10 cellular contexts compared by ENCODE assay signal in the genomic region with DNA sequence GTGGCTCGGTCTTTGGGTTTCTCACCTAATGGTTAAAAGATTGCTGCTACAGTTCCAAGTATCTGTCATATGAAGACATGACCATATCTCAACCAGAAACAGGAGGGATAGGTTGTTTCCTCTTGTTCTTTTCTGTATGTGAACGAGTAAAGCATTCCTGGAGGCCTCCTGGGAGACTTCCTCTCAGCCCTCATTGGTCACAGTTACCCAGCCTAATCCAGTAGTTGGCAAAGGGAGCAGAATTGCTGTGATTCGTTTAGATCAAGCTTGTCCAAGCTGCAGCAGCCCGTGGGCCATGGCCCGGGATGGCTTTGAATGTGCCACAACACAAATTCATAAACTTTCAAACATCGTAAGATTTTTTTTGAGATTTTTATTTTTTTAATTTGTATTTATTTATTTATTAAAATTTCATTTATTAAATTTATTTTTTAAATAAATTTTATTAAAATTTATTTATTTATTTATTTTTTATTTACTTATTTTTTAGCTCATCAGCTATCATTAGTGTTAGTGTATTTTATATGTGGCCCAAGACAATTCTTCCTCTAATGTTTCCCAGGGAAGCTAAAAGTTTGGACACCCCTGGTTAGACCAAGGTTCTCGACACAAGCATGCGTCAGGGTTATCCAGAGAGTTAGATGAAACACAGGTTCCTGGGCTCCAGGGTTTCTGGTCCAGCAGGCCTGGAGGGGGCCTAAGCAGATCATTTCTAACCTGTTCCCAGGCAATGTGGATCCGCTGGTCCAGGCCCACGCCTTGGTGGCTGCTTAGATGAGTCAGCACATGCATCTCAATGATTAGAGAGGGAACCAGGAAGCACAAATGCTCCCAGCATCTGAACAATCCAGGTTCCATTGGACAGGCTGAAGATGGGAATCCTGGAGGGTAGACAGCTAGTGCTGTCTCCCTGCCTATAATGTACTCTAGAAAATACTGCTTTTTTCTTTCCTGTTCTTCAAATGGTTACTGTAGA. TPM values are rescaled to one million over a fixed set of nuclear protein-coding genes. Genes with fewer than 3 reads are reported as not detected.
A peak's percentile ranks its signal among the peaks of the same experiment; 100 is the strongest.
DNase-seq lines count a peak whose midpoint lies in the region; ATAC-seq and TF ChIP-seq lines count a peak whose summit lies in the region.
"Had no signal": no experiment of that assay in that cellular context is flagged by ENCODE, and none has a peak within 500 bp of the region (broad histone marks: within the 10 kb centered on the region; RNA-seq: fewer than 3 reads in every experiment).

No MANE protein-coding gene starts in this region.

- H4K20me1 ChIP-seq in IMR-90 (ENCODE audit: insufficient read depth, low read length), result no peaks in the 10 kb centered on the region

- H4K91ac ChIP-seq in IMR-90 (ENCODE audit: insufficient read depth, low read depth, low read length), result no peak overlapping the region

- no peak for TF ChIP-seq CTCF in Calu3 (IDR thresholded peaks at IDR 0.05; ENCODE audit: unreplicated experiment)
- no peak for TF ChIP-seq CTCF in IMR-90 (conservative IDR thresholded peaks at IDR 0.05; ENCODE audit: low read depth, low read length)

- in situ Hi-C loops in IMR-90 (cut with MboI; ENCODE audit: low sequenced_read_pairs), result no loop called here

- H3K56ac ChIP-seq in IMR-90 (ENCODE audit: extremely low read depth, insufficient read depth, low read length), result no peak overlapping the region

- no peaks in the 10 kb centered on the region for H3K9me3 ChIP-seq in IMR-90 (ENCODE audit: control insufficient read depth, insufficient read depth, low read length)

- dilution Hi-C loops in IMR-90 (cut with HindIII; ENCODE audit: low sequenced_read_pairs, unreplicated experiment), result no loop called here

- peak overlapping the region; percentile 44; the same call in 1 of the 2 replicates for H4K5ac ChIP-seq in IMR-90 (ENCODE audit: low read depth, low read length)

- BruUV-seq in Calu3 (replicated peaks; lab: Mats Ljungman, UMichigan) (no TSS peak), IMR-90 (replicated peaks; lab: Mats Ljungman, UMichigan) (no TSS peak)

- H3K9me3 Mint-ChIP-seq in Calu3 (ENCODE audit: low read depth, unreplicated experiment), result no peaks in the 10 kb centered on the region

- H3K27ac Mint-ChIP-seq in Calu3 (ENCODE audit: unreplicated experiment), result peak overlapping the region; percentile 72

- no peak overlapping the region for H3K4me2 ChIP-seq in IMR-90 (ENCODE audit: low read depth, low read length)

- peaks cover 23% of the 10 kb centered on the region for H3K36me3 ChIP-seq in IMR-90 (ENCODE audit: control insufficient read depth, insufficient read depth, low read length)
- peaks cover 17% of the 10 kb centered on the region for H3K36me3 ChIP-seq in H7 (replicated peaks; ENCODE audit: control insufficient read depth, insufficient read depth, low read length)

- no peak overlapping the region for H3K14ac ChIP-seq in IMR-90 (replicated peaks; ENCODE audit: low read depth, low read length)

- H3K4me1 Mint-ChIP-seq in Calu3 (ENCODE audit: low read depth, unreplicated experiment), result no peaks in the 10 kb centered on the region

- peaks cover 30 to 33% of the 10 kb centered on the region in 2 experiments for H3K79me1 ChIP-seq in IMR-90 (ENCODE audit: low read depth in 1 of 2, low read length in 2 of 2)

- 100% methylated on average over 2 of the region's 10 CpGs; no CpG with 5 or more reads in 1 of the 2 experiments for WGBS in IMR-90 (ENCODE audit: extremely low coverage in 2 of 2, insufficient read length in 1 of 2), 2 experiments

- peaks cover 6% of the 10 kb centered on the region; the same call in 1 of the 2 replicates for H3K9me1 ChIP-seq in IMR-90 (ENCODE audit: insufficient read depth, low read length)

- H3K9ac ChIP-seq in IMR-90 (ENCODE audit: low read depth, low read length), result no peak overlapping the region

- 0 out of 4 replicates have a peak overlapping the region, but pooled peaks of 1 of the 2 experiments have one; percentile 19 for H4K8ac ChIP-seq in IMR-90 (ENCODE audit: low read depth in 2 of 2, low read length in 2 of 2)

- H2BK20ac ChIP-seq in IMR-90 (ENCODE audit: low read depth, low read length), result peak overlapping the region; percentile 5; the same call in 1 of the 2 replicates

- peak; percentile 65 for ATAC-seq in IMR-90 (ENCODE audit: low read depth)
- ATAC-seq in left lobe of liver, result peak; percentile 15
- ATAC-seq in GM21786 (IDR thresholded peaks at IDR 0.05; ENCODE audit: unreplicated experiment), result no peak

- H3K4ac ChIP-seq in IMR-90 (ENCODE audit: low read depth, low read length), result peak overlapping the region; percentile 54; the same call in 1 of the 2 replicates

- H3K27ac ChIP-seq in IMR-90 (ENCODE audit: insufficient read depth, low read length), result peak overlapping the region; percentile 50; the same call in 1 of the 2 replicates
- H3K27ac ChIP-seq in caudate nucleus (ENCODE audit: low read depth, low read length), result peak overlapping the region; percentile 61

- no peak overlapping the region; the same call in 2 of the 3 replicates for H2BK15ac ChIP-seq in IMR-90 (ENCODE audit: low read depth, low read length)

- H2AFZ ChIP-seq in IMR-90 (replicated peaks; ENCODE audit: low read length, poor library complexity), result no peak overlapping the region

- POLR2A ChIA-PET in IMR-90 (lab: Charles Lee; ENCODE audit: unreplicated experiment), result no interaction called here

- no peak overlapping the region; the same call in 1 of the 2 replicates for H2AK5ac ChIP-seq in IMR-90 (ENCODE audit: low read depth, low read length)

- H3K4me1 ChIP-seq in IMR-90 (ENCODE audit: control insufficient read depth, insufficient read depth, low read length), result peaks cover 5% of the 10 kb centered on the region; the same call in 1 of the 2 replicates

- DNase-seq in Calu3 (peak; percentile 17), IMR-90 (peak; percentile 41), caudate nucleus (lab: John Stamatoyannopoulos, UW) (peak in 5 of 61 donors; percentile 11 to 59 (median 29)), left lobe of liver (ENCODE audit: low spot score) (no peak), HCEC 1CT (no peak), NCI-H526 (lab: John Stamatoyannopoulos, UW) (no peak), H7 (no peak)
- DNase-seq: amniotic stem cell, T1000 had no signal

- CTCF ChIA-PET in Calu3 (lab: Charles Lee) (no interaction called here), IMR-90 (lab: Yijun Ruan, JAX) (interaction anchor here (0.6 to 0.7 kb wide), 2 partner anchors 352 to 878 kb away, joined by 3 to 10 read pairs; no protein-coding TSS in a partner anchor)

- H2BK5ac ChIP-seq in IMR-90 (ENCODE audit: low read depth, low read length, poor library complexity, severe bottlenecking), result peak overlapping the region; percentile 46

- H3K18ac ChIP-seq in IMR-90 (ENCODE audit: low read depth, low read length), result no peak overlapping the region

- TF ChIP-seq RAD21 in IMR-90 (IDR thresholded peaks at IDR 0.05; ENCODE audit: low read length), result no peak

- H2AK9ac ChIP-seq in IMR-90 (replicated peaks; ENCODE audit: low read depth, low read length, poor library complexity), result peak overlapping the region; percentile 17

- no peak overlapping the region for H3K4me3 Mint-ChIP-seq in Calu3 (ENCODE audit: low read depth, unreplicated experiment)

- peak overlapping the region; percentile 41; the same call in 1 of the 2 replicates for H2BK120ac ChIP-seq in IMR-90 (ENCODE audit: low read depth, low read length)

- no peak overlapping the region for H3K23ac ChIP-seq in IMR-90 (ENCODE audit: low read depth, low read length)

- H3K4me3 ChIP-seq in IMR-90 (ENCODE audit: insufficient read depth, low read depth, low read length) (no peak overlapping the region), H7 (ENCODE audit: insufficient read depth, low read depth, low read length) (no peak overlapping the region)

- no peak for TF ChIP-seq POLR2A in IMR-90 (IDR thresholded peaks at IDR 0.05; ENCODE audit: low read depth, low read length)

- H3K36me3 Mint-ChIP-seq in Calu3 (ENCODE audit: insufficient read depth, unreplicated experiment), result peaks cover 68% of the 10 kb centered on the region

- intact Hi-C loops in Calu3 (cut with micrococcal nuclease; ENCODE audit: unreplicated experiment) (no loop called here), IMR-90 (cut with micrococcal nuclease) (no loop called here)

- H3K27me3 ChIP-seq in IMR-90 (ENCODE audit: control insufficient read depth, insufficient read depth, low read length) (no peaks in the 10 kb centered on the region), H7 (ENCODE audit: control insufficient read depth, insufficient read depth, low read length) (no peaks in the 10 kb centered on the region)

- H3K27me3 Mint-ChIP-seq in Calu3 (ENCODE audit: unreplicated experiment), result no peaks in the 10 kb centered on the region

TF ChIP-seq in IMR-90, 13 proteins besides CTCF, POLR2A, EP300 and RAD21 (continues in another document):
- TF ChIP-seq SMC3 (IDR thresholded peaks at IDR 0.05; ENCODE audit: low read depth, low read length) (no peak), CHD1 (IDR thresholded peaks at IDR 0.05; ENCODE audit: low read depth, low read length) (no peak), RCOR1 (IDR thresholded peaks at IDR 0.05; ENCODE audit: insufficient replicate concordance, low read length) (no peak), RFX5 (IDR thresholded peaks at IDR 0.05; ENCODE audit: low read depth, low read length) (no peak), BHLHE40 (IDR thresholded peaks at IDR 0.05; ENCODE audit: low read depth, low read length) (no peak), MXI1 (IDR thresholded peaks at IDR 0.05; ENCODE audit: borderline replicate concordance, low read depth, low read length) (no peak), MAFK (IDR thresholded peaks at IDR 0.05; ENCODE audit: low read depth, low read length) (no peak), NFE2L2 (IDR thresholded peaks at IDR 0.05; ENCODE audit: low read depth, low read length) (no peak), FOS (IDR thresholded peaks at IDR 0.05; ENCODE audit: low read depth, low read length) (no peak)

RNA-seq across cellular contexts. Expression of a gene that starts 25.6 kb away (rescaled TPM):
- total RNA-seq in Calu3 (2022), result 84.8 and 96.3 TPM in 2 replicates
- 171 and 203 TPM in 2 replicates for total RNA-seq in IMR-90 (2012; rRNA removed)
- 100 and 108 TPM in 2 replicates for polyA plus RNA-seq in IMR-90 (2012; rRNA removed)
- polyA plus RNA-seq in IMR-90 (2012; cell fraction: cytosol; rRNA removed), result 49.7 and 92.5 TPM in 2 replicates
- 21.9 and 60.9 TPM in 2 replicates for polyA plus RNA-seq in IMR-90 (2012; cell fraction: nucleus; rRNA removed; ENCODE audit: low replicate concordance)
- 23.9 TPM for total RNA-seq in left lobe of liver
- 180 and 231 TPM in 2 replicates for total RNA-seq in H7 (2014; rRNA removed; shearing (Covaris generic))

RNA-seq across cellular contexts. Expression of a gene that starts 25.9 kb away (rescaled TPM):
- total RNA-seq in Calu3 (2022) (73.9 and 83.8 TPM in 2 replicates), IMR-90 (2012; rRNA removed) (70.1 and 74.2 TPM in 2 replicates), left lobe of liver (57.9 TPM)
- polyA plus RNA-seq in IMR-90 (2012; rRNA removed), result 68.7 and 74.6 TPM in 2 replicates
- 25.9 and 61.6 TPM in 2 replicates for polyA plus RNA-seq in IMR-90 (2012; cell fraction: cytosol; rRNA removed)
- polyA plus RNA-seq in IMR-90 (2012; cell fraction: nucleus; rRNA removed; ENCODE audit: low replicate concordance), result 14.5 and 65.6 TPM in 2 replicates
- 93.0 and 108 TPM in 2 replicates for total RNA-seq in H7 (2014; rRNA removed; shearing (Covaris generic))

Comparison
In these comparisons a context has a peak if more than half of its experiments do, and no peak if none do; other contexts are left out.
1. DNase-seq: peak in Calu3 (single experiment) and IMR-90 (single experiment); none in left lobe of liver (single experiment), HCEC 1CT (single experiment), NCI-H526 (0 of 2) and H7 (single experiment).